In the genomic region with DNA sequence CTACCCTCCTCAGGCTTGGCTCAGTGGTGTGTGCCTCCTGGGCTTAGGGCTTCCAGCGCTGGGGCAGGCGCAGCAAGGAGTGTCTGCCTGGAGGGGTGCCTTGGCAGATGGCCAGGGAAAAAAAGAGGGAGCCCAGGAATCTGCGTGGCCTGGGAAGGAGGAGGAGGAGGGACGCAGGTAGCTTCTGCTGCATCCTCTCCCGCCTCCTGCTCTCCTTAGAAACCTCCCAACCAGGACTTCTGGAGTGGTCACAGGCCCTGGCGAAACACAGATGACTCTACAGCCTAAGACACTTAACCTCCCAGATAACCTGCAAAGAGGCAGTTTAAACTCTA, we compare ENCODE assay signal across 1 cellular context.
TF ChIP-seq lines count a peak whose summit lies in the region.

No MANE protein-coding gene starts in this region.

TF ChIP-seq in K562, 482 proteins besides CTCF, POLR2A, EP300 and RAD21:
- TF ChIP-seq ZNF239 (CRISPR knock-in tag; IDR thresholded peaks at IDR 0.05) (no peak), CHCHD3 (CRISPR knock-in tag; IDR thresholded peaks at IDR 0.05) (no peak), NFIC (IDR thresholded peaks at IDR 0.05) (peak; percentile 60), CBFA2T3 (IDR thresholded peaks at IDR 0.05) (peak; percentile 16; the same call in 1 of the 2 replicates)
